In the genomic region with DNA sequence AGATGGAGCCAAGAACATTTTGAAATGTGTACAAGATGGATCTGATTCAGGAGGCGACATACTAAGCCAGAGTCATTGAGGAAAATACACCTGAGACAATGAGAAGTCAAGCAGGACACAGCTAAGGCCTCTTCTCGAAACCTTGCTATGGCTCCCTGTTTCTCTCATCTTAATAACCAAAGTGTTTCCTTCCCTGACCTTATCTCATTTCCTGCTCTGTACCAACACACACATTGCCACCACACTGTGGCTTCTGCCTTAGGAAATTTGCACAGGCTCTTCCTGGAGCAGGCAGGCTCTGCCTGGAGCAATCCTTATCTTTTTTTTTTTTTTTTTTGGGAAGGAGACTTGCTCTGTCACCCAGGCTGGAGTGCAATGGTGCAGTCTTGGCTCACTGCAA, we compare ENCODE assay signal across 21 cellular contexts.
"Had no signal": no experiment of that assay in that cellular context is flagged by ENCODE, and none has a peak within 500 bp of the region (broad histone marks: within the 10 kb centered on the region; RNA-seq: fewer than 3 reads in every experiment).

No MANE protein-coding gene starts in this region.

- H3K27me3 ChIP-seq: body of pancreas, stomach, testis, upper lobe of left lung had no signal

- H3K36me3 ChIP-seq: lower lobe of right lung, stomach, upper lobe of left lung had no signal

- H3K9me3 ChIP-seq: body of pancreas, lower lobe of right lung, stomach, testis, upper lobe of left lung had no signal

- ATAC-seq: activated T-cell treated with anti-CD3 and anti-CD28 coated beads, Interleukin-2, amount 50 U/mL, for 72 hours; body of pancreas; left cardiac atrium; lower lobe of right lung; WTC11 had no signal

- H3K4me1 ChIP-seq: body of pancreas, lower lobe of right lung, testis, upper lobe of left lung had no signal

- H3K27ac ChIP-seq: body of pancreas, coronary artery, epithelial cell of prostate, lower lobe of right lung, stomach, testis, upper lobe of left lung had no signal

- H3K4me3 ChIP-seq: body of pancreas, coronary artery, lower lobe of right lung, stomach, testis, upper lobe of left lung had no signal

- H3K9me3 Mint-ChIP-seq: activated naive CD8-positive, alpha-beta T cell treated with anti-CD3 and anti-CD28 coated beads for 36 hours; central memory CD8-positive, alpha-beta T cell; neural crest cell had no signal

- H3K27ac Mint-ChIP-seq: activated naive CD8-positive, alpha-beta T cell treated with anti-CD3 and anti-CD28 coated beads for 36 hours; activated T-cell treated with anti-CD3 and anti-CD28 coated beads, Interleukin-2, amount 50 U/mL, for 72 hours; WTC11 had no signal

- DNase-seq: activated CD4-positive, alpha-beta T cell treated with anti-CD3 and anti-CD28 coated beads for 48 hours; activated CD8-positive, alpha-beta memory T cell treated with anti-CD3 and anti-CD28 coated beads, Interleukin-2, amount 50 U/mL, for 48 hours; activated naive CD8-positive, alpha-beta T cell treated with anti-CD3 and anti-CD28 coated beads for 36 hours; activated T-cell treated with anti-CD3 and anti-CD28 coated beads, Interleukin-2, amount 50 U/mL, for 72 hours; amygdala; body of pancreas; effector CD4-positive, alpha-beta T cell; foreskin melanocyte; head of caudate nucleus; left cardiac atrium; lower lobe of right lung; stimulated activated CD4-positive, alpha-beta T cell treated with anti-CD3 and anti-CD28 coated beads, Interleukin-1b, Interleukin-23, amount 100 ng/mL, for 48 hours; stomach; T-helper 9 cell; testis; upper lobe of left lung had no signal

- H3K4me3 Mint-ChIP-seq: activated naive CD8-positive, alpha-beta T cell treated with anti-CD3 and anti-CD28 coated beads for 36 hours; activated T-cell treated with anti-CD3 and anti-CD28 coated beads, Interleukin-2, amount 50 U/mL, for 72 hours; central memory CD8-positive, alpha-beta T cell; neural crest cell; WTC11 had no signal

- H3K36me3 Mint-ChIP-seq: activated naive CD8-positive, alpha-beta T cell treated with anti-CD3 and anti-CD28 coated beads for 36 hours; WTC11 had no signal
